21 cellular contexts compared by ENCODE assay signal in the genomic region with DNA sequence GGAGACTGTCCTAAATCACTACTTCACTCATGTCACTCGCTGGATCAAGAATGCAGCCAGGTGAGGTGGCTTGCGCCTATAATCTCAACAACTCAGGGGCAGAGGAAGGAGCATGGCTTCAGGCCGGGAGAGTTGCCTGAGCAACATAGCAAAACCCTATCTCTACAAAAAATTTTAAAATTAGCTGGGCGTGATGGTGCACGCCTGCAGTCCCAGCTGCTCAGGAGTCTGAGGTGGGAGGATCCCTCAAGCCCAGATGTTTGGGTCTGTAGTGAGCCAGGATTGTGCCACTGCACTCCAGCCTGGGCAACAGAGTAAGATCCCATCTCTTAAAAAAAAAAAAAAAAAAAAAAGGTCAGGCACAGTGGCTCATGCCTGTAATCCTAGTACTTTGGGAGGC. TPM values are rescaled to one million over a fixed set of nuclear protein-coding genes. Genes with fewer than 3 reads are reported as not detected.
DNase-seq lines count a peak whose midpoint lies in the region; ATAC-seq, FAIRE-seq and TF ChIP-seq lines count a peak whose summit lies in the region.
"Had no signal": no experiment of that assay in that cellular context is flagged by ENCODE, and none has a peak within 500 bp of the region (broad histone marks: within the 10 kb centered on the region; RNA-seq: fewer than 3 reads in every experiment).

No MANE protein-coding gene starts in this region.

- no peak overlapping the region for H2BK12ac ChIP-seq in trophoblast cell (ENCODE audit: low read length)

- no peak overlapping the region for H4K12ac ChIP-seq in trophoblast cell (ENCODE audit: low read depth, low read length)

- FAIRE-seq in GM12891 (lab: Jason Lieb, UNC) = no peak
- FAIRE-seq: A204.1, D721Med, H1 had no signal

- H3K36me3 Mint-ChIP-seq in effector memory CD8-positive, alpha-beta T cell (ENCODE audit: insufficient read depth) = peaks cover under 1% of the 10 kb centered on the region
- peaks cover 7% of the 10 kb centered on the region for H3K36me3 Mint-ChIP-seq in mesothelial cell of epicardium

- H3K9me3 Mint-ChIP-seq in effector memory CD8-positive, alpha-beta T cell = no peaks in the 10 kb centered on the region
- H3K9me3 Mint-ChIP-seq in mesothelial cell of epicardium = no peaks in the 10 kb centered on the region
- H3K9me3 Mint-ChIP-seq: CD4-positive, alpha-beta T cell had no signal

- TF ChIP-seq CTCF in Loucy (conservative IDR thresholded peaks at IDR 0.05; ENCODE audit: low read length) = no peak
- TF ChIP-seq CTCF in mesothelial cell of epicardium (IDR thresholded peaks at IDR 0.05; ENCODE audit: unreplicated experiment) = no peak

- H3K79me1 ChIP-seq in trophoblast cell (ENCODE audit: low read length) = peaks cover 9% of the 10 kb centered on the region

- no peak overlapping the region for H4K91ac ChIP-seq in trophoblast cell (ENCODE audit: low read depth, low read length)

- H3K4me1 Mint-ChIP-seq in effector memory CD8-positive, alpha-beta T cell (ENCODE audit: low read depth in 2 of 2) = peaks cover 22 to 29% of the 10 kb centered on the region in 2 donors
- peaks cover 20% of the 10 kb centered on the region for H3K4me1 Mint-ChIP-seq in mesothelial cell of epicardium

- H2BK5ac ChIP-seq in trophoblast cell (ENCODE audit: low read depth, low read length, poor library complexity) = no peak overlapping the region

- no peak for TF ChIP-seq POLR2A in GM12891 (IDR thresholded peaks at IDR 0.05; ENCODE audit: low read depth, low read length)

- H3K27ac Mint-ChIP-seq in effector memory CD8-positive, alpha-beta T cell = peak overlapping the region; percentile 1 to 15
- peak overlapping the region; percentile 86 for H3K27ac Mint-ChIP-seq in mesothelial cell of epicardium

- no peaks in the 10 kb centered on the region for H3F3A ChIP-seq in Loucy (ENCODE audit: low read depth)

- H3K4me3 Mint-ChIP-seq in effector memory CD8-positive, alpha-beta T cell = peak overlapping the region; percentile 37 to 48
- H3K4me3 Mint-ChIP-seq in mesothelial cell of epicardium = no peak overlapping the region

- H2BK120ac ChIP-seq in trophoblast cell (ENCODE audit: insufficient read depth, low read length, poor library complexity) = no peak overlapping the region

- no peak for DNase-seq in effector memory CD8-positive, alpha-beta T cell
- DNase-seq in mesothelial cell of epicardium (ENCODE audit: low spot score in 2 of 2, unreplicated experiment in 2 of 2) (no peak), trophoblast cell (peak; percentile 80 to 93), GM12891 (ENCODE audit: insufficient read length, low spot score) (no peak)
- no peak for DNase-seq in activated naive CD4-positive, alpha-beta T cell treated with anti-CD3 and anti-CD28 coated beads, Interleukin-2, amount 50 U/mL, for 16 hours
- no peak for DNase-seq in stimulated activated CD4-positive, alpha-beta T cell treated with anti-CD3 and anti-CD28 coated beads, Interleukin-15, amount 100 ng/mL, for 24 hours
- DNase-seq: CD4-positive, alpha-beta T cell; HCEC 1CT; Karpas-422; NCI-H2029; NCI-H446 treated with DMSO at 0.1 percent for 48 hours; NCI-H82; NK-92 treated with Interleukin-12 subunit alpha and Interleukin-12 subunit beta, amount 100 ng/mL, for 24 hours; PC-3; SK-N-SH had no signal

- peak overlapping the region; percentile 46 for H3K4ac ChIP-seq in trophoblast cell (ENCODE audit: low read depth, low read length)

- H3K4me1 ChIP-seq in Loucy (ENCODE audit: insufficient read depth, low read length, poor library complexity, severe bottlenecking) (peaks cover 39% of the 10 kb centered on the region), trophoblast cell (ENCODE audit: control insufficient read depth in 1 of 2, insufficient read depth in 2 of 2, low read length in 2 of 2) (peaks cover 5 to 6% of the 10 kb centered on the region in 2 experiments)

- H3K27me3 ChIP-seq in Loucy (ENCODE audit: insufficient read depth, low read length, poor library complexity, severe bottlenecking) (no peaks in the 10 kb centered on the region), trophoblast cell (ENCODE audit: insufficient read depth, low read length) (no peaks in the 10 kb centered on the region)
- H3K27me3 ChIP-seq: BLaER1 had no signal

- ATAC-seq in effector memory CD8-positive, alpha-beta T cell (replicated peaks) = no peak
- ATAC-seq: PC-3 had no signal

- H3K79me2 ChIP-seq in Loucy (ENCODE audit: insufficient read depth, low read length) (peaks cover 65% of the 10 kb centered on the region), trophoblast cell (ENCODE audit: control insufficient read depth, insufficient read depth, low read length, poor library complexity) (peaks cover 7% of the 10 kb centered on the region)

- H3K27me3 Mint-ChIP-seq in effector memory CD8-positive, alpha-beta T cell = no peaks in the 10 kb centered on the region
- H3K27me3 Mint-ChIP-seq in mesothelial cell of epicardium (ENCODE audit: low read depth) = no peaks in the 10 kb centered on the region
- H3K27me3 Mint-ChIP-seq: CD4-positive, alpha-beta T cell had no signal

- no peak overlapping the region for H3K18ac ChIP-seq in trophoblast cell (ENCODE audit: low read length)

- H3K9me3 ChIP-seq in Loucy (ENCODE audit: insufficient read depth, low read depth, low read length) (no peaks in the 10 kb centered on the region), trophoblast cell (ENCODE audit: insufficient read depth, low read depth, low read length) (no peaks in the 10 kb centered on the region)
- H3K9me3 ChIP-seq: BLaER1, SK-N-SH had no signal

- no peaks in the 10 kb centered on the region for H3K36me3 ChIP-seq in Loucy (ENCODE audit: insufficient read depth, low read length)
- H3K36me3 ChIP-seq in trophoblast cell (ENCODE audit: control insufficient read depth in 1 of 2, insufficient read depth in 2 of 2, low read length in 2 of 2) = peaks cover 2 to 7% of the 10 kb centered on the region in 2 experiments
- H3K36me3 ChIP-seq: BLaER1 had no signal

- peaks cover 19% of the 10 kb centered on the region for H4K20me1 ChIP-seq in Loucy (ENCODE audit: insufficient read depth, low read length, poor library complexity, severe bottlenecking)
- H4K20me1 ChIP-seq: BLaER1 had no signal

- H3K23ac ChIP-seq in trophoblast cell (ENCODE audit: low read length) = no peak overlapping the region

- H2AK5ac ChIP-seq in trophoblast cell (ENCODE audit: low read length) = no peak overlapping the region

- no peaks in the 10 kb centered on the region for H3K9me2 ChIP-seq in Loucy (replicated peaks; ENCODE audit: low read depth, low read length)
- H3K9me2 ChIP-seq: SK-N-SH had no signal

- no peak overlapping the region for H3K14ac ChIP-seq in trophoblast cell (ENCODE audit: low read length)

- H3K27ac ChIP-seq in trophoblast cell (ENCODE audit: low read depth, low read length) = no peak overlapping the region
- H3K27ac ChIP-seq: BLaER1 had no signal

- H3K4me3 ChIP-seq in Loucy (ENCODE audit: low read length, poor library complexity, severe bottlenecking) (no peak overlapping the region), trophoblast cell (ENCODE audit: low read depth, low read length) (no peak overlapping the region)
- H3K4me3 ChIP-seq: BLaER1 had no signal

- H3K9ac ChIP-seq in Loucy (ENCODE audit: low read depth, low read length, poor library complexity, severe bottlenecking) = no peak overlapping the region
- no peak overlapping the region for H3K9ac ChIP-seq in trophoblast cell (ENCODE audit: low read length)
- H3K9ac ChIP-seq: BLaER1, SK-N-SH had no signal

- H2AFZ ChIP-seq in Loucy (ENCODE audit: low read length) = no peak overlapping the region
- H2AFZ ChIP-seq in trophoblast cell (ENCODE audit: insufficient read depth, low read length, poor library complexity) = no peak overlapping the region

- no CpG with 5 or more reads among the region's 5 CpGs for WGBS in trophoblast cell (ENCODE audit: extremely low coverage, insufficient coverage, insufficient read length)

- peak overlapping the region; percentile 32 for H3K4me2 ChIP-seq in Loucy (ENCODE audit: low read depth, low read length, poor library complexity, severe bottlenecking)
- no peak overlapping the region for H3K4me2 ChIP-seq in trophoblast cell (ENCODE audit: low read length)
- H3K4me2 ChIP-seq: BLaER1, SK-N-SH had no signal

- H4K8ac ChIP-seq in trophoblast cell (ENCODE audit: low read depth, low read length) = no peak overlapping the region

TF ChIP-seq in GM12891, 5 proteins besides CTCF, POLR2A, EP300 and RAD21:
- no peak for TF ChIP-seq TAF1 (IDR thresholded peaks at IDR 0.05; ENCODE audit: low read depth, low read length)
- TF ChIP-seq POLR2AphosphoS5 (IDR thresholded peaks at IDR 0.05; ENCODE audit: low read depth, low read length) = no peak
- TF ChIP-seq POU2F2 (IDR thresholded peaks at IDR 0.05; ENCODE audit: low read depth, low read length) = no peak
TF ChIP-seq in GM12891: peak in this region for 0.

RNA-seq across cellular contexts. Expression of gene SMAGP, which starts 5.9 kb away (rescaled TPM):
- total RNA-seq in mesothelial cell of epicardium = 21.5 to 23.0 TPM (median 22.2 TPM) in 3 replicates
- polyA plus RNA-seq in trophoblast cell (2013) = 119 and 122 TPM in 2 replicates
- polyA plus RNA-seq in GM12891 (2012; ENCODE audit: low read depth, missing spikeins) = 2.7 TPM

RNA-seq across cellular contexts. Expression of gene DAZAP2, which starts 25.7 kb away (rescaled TPM):
- total RNA-seq in mesothelial cell of epicardium = 101 to 107 TPM (median 105 TPM) in 3 replicates
- polyA plus RNA-seq in trophoblast cell (2013) = 132 and 144 TPM in 2 replicates
- 109 TPM for polyA plus RNA-seq in GM12891 (2012; ENCODE audit: low read depth, missing spikeins)

RNA-seq across cellular contexts. Expression of gene POU6F1, which starts 46.4 kb away (rescaled TPM):
- total RNA-seq in mesothelial cell of epicardium = 11.3 to 12.8 TPM (median 11.6 TPM) in 3 replicates
- 4.6 and 5.9 TPM in 2 replicates for polyA plus RNA-seq in trophoblast cell (2013)
- 2.9 TPM for polyA plus RNA-seq in GM12891 (2012; ENCODE audit: low read depth, missing spikeins)

RNA-seq across cellular contexts. Expression of gene BIN2, which starts 59.7 kb away (rescaled TPM):
- total RNA-seq in mesothelial cell of epicardium = 0.18 TPM in 1 of 3 replicates, not detected in the others
- 1.5 and 1.6 TPM in 2 replicates for polyA plus RNA-seq in trophoblast cell (2013)
- 18.6 TPM for polyA plus RNA-seq in GM12891 (2012; ENCODE audit: low read depth, missing spikeins)
- total RNA-seq: H1, M059J, PC-3 had no signal
- polyA plus RNA-seq: H1, SK-N-SH had no signal

Comparison
In these comparisons a context has a peak if more than half of its experiments do, and no peak if none do; other contexts are left out.
1. DNase-seq: peak in trophoblast cell (2 of 2); none in effector memory CD8-positive, alpha-beta T cell (0 of 3), mesothelial cell of epicardium (0 of 2), activated naive CD4-positive, alpha-beta T cell treated with anti-CD3 and anti-CD28 coated beads, Interleukin-2, amount 50 U/mL, for 16 hours (single experiment), GM12891 (single experiment) and stimulated activated CD4-positive, alpha-beta T cell treated with anti-CD3 and anti-CD28 coated beads, Interleukin-15, amount 100 ng/mL, for 24 hours (single experiment).